13 cellular contexts compared by ENCODE assay signal in the genomic region with DNA sequence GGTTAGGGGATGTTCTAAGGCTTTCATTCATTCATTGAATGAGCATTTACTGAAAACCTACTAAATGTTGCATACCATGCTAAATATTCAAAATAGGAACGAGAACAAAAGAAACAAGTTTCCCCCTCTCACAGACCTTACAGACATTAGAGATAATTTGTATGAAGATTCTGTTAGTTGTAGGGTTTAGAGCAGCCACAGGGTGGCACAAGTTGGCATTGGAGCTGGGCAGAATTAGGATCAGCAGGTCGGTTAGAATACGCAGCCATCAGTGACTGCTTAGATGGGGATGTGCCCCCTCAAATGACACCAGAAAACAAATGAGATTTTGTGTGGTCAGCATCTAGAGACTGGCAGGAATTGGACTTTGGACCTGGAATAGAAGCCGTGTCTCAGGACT.
DNase-seq lines count a peak whose midpoint lies in the region; ATAC-seq, FAIRE-seq and TF ChIP-seq lines count a peak whose summit lies in the region.
"Had no signal": no experiment of that assay in that cellular context is flagged by ENCODE, and none has a peak within 500 bp of the region (broad histone marks: within the 10 kb centered on the region; RNA-seq: fewer than 3 reads in every experiment).

No MANE protein-coding gene starts in this region.

- no peak overlapping the region for H3K4me2 ChIP-seq in hepatocyte
- H3K4me2 ChIP-seq: BLaER1 treated with 17β-estradiol and CSF1 and Interleukin-3, amounts not matched to agents 10 nM and 100 nM had no signal

- WGBS in heart right ventricle, 2 donors, result 78 to 84% methylated on average over 4 of the region's 4 CpGs
- 81% methylated on average over 4 of the region's 4 CpGs for WGBS in hepatocyte (ENCODE audit: low lambda C conversion rate, missing lambda C conversion rate)
- WGBS in pancreas, 2 donors, result 40% methylated on average over 4 of the region's 4 CpGs

- H3K27me3 ChIP-seq in left ventricle myocardium inferior (ENCODE audit: low read depth) (no peaks in the 10 kb centered on the region), heart right ventricle (no peaks in the 10 kb centered on the region), hepatocyte (no peaks in the 10 kb centered on the region), pancreas (no peaks in the 10 kb centered on the region)
- H3K27me3 ChIP-seq: BLaER1 treated with 17β-estradiol and CSF1 and Interleukin-3, amounts not matched to agents 10 nM and 100 nM; upper lobe of left lung had no signal

- intact Hi-C loops in left ventricle myocardium inferior (cut with micrococcal nuclease) (loop anchor here (10.0 kb wide), 1 partner anchor 387 kb away; a partner anchor contains a TSS), heart right ventricle (cut with DNase I) (loop anchor here in 8 of 10 donors (10.0 kb wide), 4 partner anchors 377 to 517 kb away; a partner anchor contains a TSS), pancreas (cut with DNase I) (no loop called here)

- H2AFZ ChIP-seq in hepatocyte, result no peak overlapping the region

- FAIRE-seq in pancreas (lab: Jason Lieb, UNC), result no peak
- FAIRE-seq: endometrium had no signal

- no peaks in the 10 kb centered on the region for H3K79me2 ChIP-seq in hepatocyte

- H3K4me1 ChIP-seq in left ventricle myocardium inferior, result no peaks in the 10 kb centered on the region
- H3K4me1 ChIP-seq in heart right ventricle, result no peaks in the 10 kb centered on the region
- H3K4me1 ChIP-seq in hepatocyte (ENCODE audit: insufficient read depth), result no peaks in the 10 kb centered on the region
- no peaks in the 10 kb centered on the region for H3K4me1 ChIP-seq in pancreas
- H3K4me1 ChIP-seq: BLaER1 treated with 17β-estradiol and CSF1 and Interleukin-3, amounts not matched to agents 10 nM and 100 nM; upper lobe of left lung had no signal

- H3K4me3 ChIP-seq in left ventricle myocardium inferior, result no peak overlapping the region
- H3K4me3 ChIP-seq in heart right ventricle, result no peak overlapping the region
- H3K4me3 ChIP-seq in hepatocyte, result no peak overlapping the region
- H3K4me3 ChIP-seq in pancreas, result no peak overlapping the region
- H3K4me3 ChIP-seq: BLaER1 treated with 17β-estradiol and CSF1 and Interleukin-3, amounts not matched to agents 10 nM and 100 nM; upper lobe of left lung had no signal

- H3K9me2 ChIP-seq in hepatocyte (replicated peaks; ENCODE audit: insufficient read depth), result no peaks in the 10 kb centered on the region

- no peak for ATAC-seq in heart right ventricle
- ATAC-seq in pancreas, result no peak
- ATAC-seq: right cardiac atrium had no signal

- H3K9me3 ChIP-seq in left ventricle myocardium inferior (replicated peaks), result no peaks in the 10 kb centered on the region
- no peaks in the 10 kb centered on the region for H3K9me3 ChIP-seq in heart right ventricle
- H3K9me3 ChIP-seq in hepatocyte (ENCODE audit: low read depth), result no peaks in the 10 kb centered on the region
- H3K9me3 ChIP-seq in pancreas, result no peaks in the 10 kb centered on the region
- H3K9me3 ChIP-seq: BLaER1 treated with 17β-estradiol and CSF1 and Interleukin-3, amounts not matched to agents 10 nM and 100 nM; upper lobe of left lung had no signal

- H4K20me1 ChIP-seq in hepatocyte (ENCODE audit: insufficient read depth, poor library complexity, severe bottlenecking), result no peaks in the 10 kb centered on the region
- H4K20me1 ChIP-seq: BLaER1 treated with 17β-estradiol and CSF1 and Interleukin-3, amounts not matched to agents 10 nM and 100 nM had no signal

- no peak overlapping the region for H3K27ac ChIP-seq in left ventricle myocardium inferior (replicated peaks)
- H3K27ac ChIP-seq in heart right ventricle, result no peak overlapping the region
- no peak overlapping the region for H3K27ac ChIP-seq in hepatocyte
- no peak overlapping the region for H3K27ac ChIP-seq in pancreas
- H3K27ac ChIP-seq: BLaER1 treated with 17β-estradiol and CSF1 and Interleukin-3, amounts not matched to agents 10 nM and 100 nM; upper lobe of left lung had no signal

- DNase-seq in left ventricle myocardium inferior, result no peak
- DNase-seq in heart right ventricle, result no peak
- DNase-seq in NCI-H2107 treated with DMSO at 0.1 percent for 48 hours (lab: John Stamatoyannopoulos, UW; ENCODE audit: unreplicated experiment), result peak; percentile 56
- peak; percentile 18 for DNase-seq in dermis blood vessel endothelial cell
- DNase-seq in hepatocyte (ENCODE audit: low spot score), result no peak
- DNase-seq in pancreas, result no peak
- no peak for DNase-seq in NK-92 (lab: John Stamatoyannopoulos, UW; ENCODE audit: unreplicated experiment)
- DNase-seq in NCI-H1436 (lab: John Stamatoyannopoulos, UW), result no peak
- DNase-seq: NCI-H1048, right cardiac atrium, upper lobe of left lung had no signal

- H3K36me3 ChIP-seq in left ventricle myocardium inferior, result no peaks in the 10 kb centered on the region
- no peaks in the 10 kb centered on the region for H3K36me3 ChIP-seq in heart right ventricle
- H3K36me3 ChIP-seq in hepatocyte (replicated peaks; ENCODE audit: insufficient read depth, low read depth), result no peaks in the 10 kb centered on the region
- H3K36me3 ChIP-seq in pancreas, result no peaks in the 10 kb centered on the region
- H3K36me3 ChIP-seq: BLaER1 treated with 17β-estradiol and CSF1 and Interleukin-3, amounts not matched to agents 10 nM and 100 nM; upper lobe of left lung had no signal

- TF ChIP-seq CTCF in left ventricle myocardium inferior (IDR thresholded peaks at IDR 0.05; ENCODE audit: borderline replicate concordance) (peak; percentile 21), heart right ventricle (IDR thresholded peaks at IDR 0.05) (peak in 1 of 9 donors; percentile 6), hepatocyte (IDR thresholded peaks at IDR 0.05; ENCODE audit: poor library complexity) (no peak), pancreas (IDR thresholded peaks at IDR 0.05) (no peak)

Comparison
In these comparisons a context has a peak if more than half of its experiments do, and no peak if none do; other contexts are left out.
1. DNase-seq: peak in NCI-H2107 treated with DMSO at 0.1 percent for 48 hours (single experiment) and dermis blood vessel endothelial cell (single experiment); none in left ventricle myocardium inferior (single experiment), heart right ventricle (0 of 2), hepatocyte (single experiment), pancreas (0 of 6), NK-92 (single experiment) and NCI-H1436 (single experiment).
2. intact Hi-C loops: an anchor here in left ventricle myocardium inferior (10.0 kb wide) and heart right ventricle (10.0 kb wide); none called in pancreas.